In the genomic region with DNA sequence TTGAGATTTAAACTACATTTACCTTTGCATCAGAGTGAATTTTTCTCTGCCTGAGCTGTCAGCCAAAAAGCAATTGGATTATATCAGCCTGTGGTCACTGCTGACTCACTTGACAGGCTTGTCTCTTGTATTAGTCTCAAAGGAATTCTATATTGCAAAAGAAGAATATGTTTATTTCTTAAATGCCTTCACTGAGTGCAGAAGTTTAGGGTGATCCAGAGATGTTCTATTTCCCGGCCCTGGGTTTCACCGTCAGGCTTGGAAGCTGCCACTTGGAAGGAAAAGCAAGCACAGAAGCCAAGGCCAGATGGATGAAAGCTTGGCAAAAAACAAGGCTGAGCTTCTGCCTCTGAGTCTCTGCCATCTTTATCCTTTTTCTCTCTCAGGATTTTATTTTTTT, we compare ENCODE assay signal across 8 cellular contexts.
DNase-seq lines count a peak whose midpoint lies in the region; ATAC-seq, FAIRE-seq and TF ChIP-seq lines count a peak whose summit lies in the region.
"Had no signal": no experiment of that assay in that cellular context is flagged by ENCODE, and none has a peak within 500 bp of the region (broad histone marks: within the 10 kb centered on the region; RNA-seq: fewer than 3 reads in every experiment).

No MANE protein-coding gene starts in this region.

- no peak overlapping the region for H2BK5ac ChIP-seq in H9 (ENCODE audit: insufficient read length, low read length)

- no peak for FAIRE-seq in HTR-8/SVneo (lab: Jason Lieb, UNC)
- no peak for FAIRE-seq in K562 (lab: Jason Lieb, UNC)
- FAIRE-seq in keratinocyte (lab: Jason Lieb, UNC): peak; percentile 87
- no peak for FAIRE-seq in small intestine (lab: Jason Lieb, UNC)

- TF ChIP-seq CTCF in K562 (IDR thresholded peaks at IDR 0.05 in 2 of 3, conservative IDR thresholded peaks at IDR 0.05 in 1 of 3; ENCODE audit: insufficient read depth in 2 of 3, low read depth in 1 of 3, low read length in 3 of 3) (no peak), keratinocyte (optimal IDR thresholded peaks at IDR 0.05 in 1 of 3, IDR thresholded peaks at IDR 0.05 in 1 of 3, conservative IDR thresholded peaks at IDR 0.05 in 1 of 3; ENCODE audit: extremely low read depth in 1 of 3, insufficient read depth in 2 of 3, low read length in 3 of 3) (no peak), H9 (conservative IDR thresholded peaks at IDR 0.05) (no peak), OCI-LY7 (conservative IDR thresholded peaks at IDR 0.05; ENCODE audit: low read length) (no peak)

- CTCF ChIA-PET in K562 (lab: Yijun Ruan, JAX; ENCODE audit: low intra/inter-chr PET ratio): interaction anchor here (0.5 kb wide), 1 partner anchor 1371 kb away, joined by 3 read pairs; no protein-coding TSS in a partner anchor
- CTCF ChIA-PET in OCI-LY7 (lab: Charles Lee; ENCODE audit: unreplicated experiment): no interaction called here

- H3K27me3 ChIP-seq in K562 (ENCODE audit: control insufficient read depth in 2 of 2, insufficient read depth in 2 of 2, low read length in 2 of 2): peaks cover 9 to 15% of the 10 kb centered on the region in 2 experiments; a peak in 3 of 5 replicates
- no peaks in the 10 kb centered on the region for H3K27me3 ChIP-seq in keratinocyte (ENCODE audit: control insufficient read depth, extremely low read depth, insufficient read depth, low read length)
- no peaks in the 10 kb centered on the region for H3K27me3 ChIP-seq in small intestine (ENCODE audit: control insufficient read depth in 2 of 2, insufficient read depth in 2 of 2, low read length in 2 of 2)
- H3K27me3 ChIP-seq in H9 (ENCODE audit: insufficient read depth, low read length): no peaks in the 10 kb centered on the region

- in situ Hi-C loops in K562 (cut with MboI): no loop called here

- WGBS in K562 (ENCODE audit: insufficient coverage, low coverage, missing lambda C conversion rate): 14% methylated on average over 2 of the region's 2 CpGs
- WGBS in small intestine, 3 donors: 59 to 92% (median 89%) methylated on average over 2 of the region's 2 CpGs
- no CpG with 5 or more reads among the region's 2 CpGs for WGBS in H9 (ENCODE audit: extremely low coverage, insufficient read length, low lambda C conversion rate)

- H3K18ac ChIP-seq in H9 (ENCODE audit: insufficient read length, low read depth, low read length): no peak overlapping the region

- H3K79me2 ChIP-seq in K562 (ENCODE audit: control insufficient read depth, insufficient read depth, low read length): no peaks in the 10 kb centered on the region
- no peaks in the 10 kb centered on the region for H3K79me2 ChIP-seq in keratinocyte (ENCODE audit: control insufficient read depth, insufficient read depth, low read length)
- H3K79me2 ChIP-seq in H9 (ENCODE audit: insufficient read depth, low read length): no peaks in the 10 kb centered on the region
- no peaks in the 10 kb centered on the region for H3K79me2 ChIP-seq in OCI-LY7 (ENCODE audit: insufficient read depth, low read depth, low read length)

- H3K56ac ChIP-seq in H9 (ENCODE audit: insufficient read length, low read depth, low read length): no peak overlapping the region

- H3K36me3 ChIP-seq in K562 (ENCODE audit: control insufficient read depth, insufficient read depth, low read length): no peaks in the 10 kb centered on the region
- H3K36me3 ChIP-seq in keratinocyte (ENCODE audit: control insufficient read depth in 2 of 2, extremely low read depth in 1 of 2, insufficient read depth in 2 of 2, low read length in 2 of 2): peaks cover 0 to 3% of the 10 kb centered on the region in 2 experiments
- no peaks in the 10 kb centered on the region for H3K36me3 ChIP-seq in small intestine (ENCODE audit: control insufficient read depth in 2 of 2, insufficient read depth in 2 of 2, low read length in 2 of 2)
- no peaks in the 10 kb centered on the region for H3K36me3 ChIP-seq in OCI-LY7 (ENCODE audit: insufficient read depth, low read length)

- TF ChIP-seq EP300 in K562 (IDR thresholded peaks at IDR 0.05; ENCODE audit: low read length): no peak

- no peak overlapping the region for H3K14ac ChIP-seq in H9 (ENCODE audit: insufficient read depth, low read length)

- H3K23ac ChIP-seq in H9 (ENCODE audit: insufficient read length, low read depth, low read length): no peak overlapping the region

- no peak overlapping the region for H2AFZ ChIP-seq in K562 (ENCODE audit: low read depth, low read length)
- H2AFZ ChIP-seq in keratinocyte (ENCODE audit: control insufficient read depth, low read length): no peak overlapping the region
- H2AFZ ChIP-seq in H9 (ENCODE audit: low read length): no peak overlapping the region
- no peak overlapping the region for H2AFZ ChIP-seq in OCI-LY7 (ENCODE audit: low read length)

- no peak overlapping the region for H3K4ac ChIP-seq in H9 (ENCODE audit: low read depth, low read length)

- dilution Hi-C loops in keratinocyte (cut with MboI; ENCODE audit: extremely low pct_ligation_motif_present, low sequenced_read_pairs): no loop called here

- intact Hi-C loops in K562 (cut with micrococcal nuclease) (no loop called here), OCI-LY7 (cut with micrococcal nuclease; ENCODE audit: unreplicated experiment) (no loop called here)

- POLR2A ChIA-PET in K562 (lab: Yijun Ruan, JAX) (interaction anchor here (1.1 to 2.5 kb wide), 2 partner anchors 10 to 67 kb away, joined by 3 to 8 read pairs; no protein-coding TSS in a partner anchor), OCI-LY7 (lab: Charles Lee) (interaction anchor here (0.5 to 1.1 kb wide), 3 partner anchors 23 to 678 kb away, joined by 3 to 5 read pairs (median 3); no protein-coding TSS in a partner anchor)

- H4K91ac ChIP-seq in H9 (ENCODE audit: insufficient read length, low read depth, low read length): no peak overlapping the region

- BruUV-seq in K562 (replicated peaks; lab: Mats Ljungman, UMichigan) (no TSS peak), OCI-LY7 (replicated peaks; lab: Mats Ljungman, UMichigan) (no TSS peak)

- H3T11ph ChIP-seq in H9 (ENCODE audit: low read length): no peak overlapping the region

- no peak overlapping the region for H2BK20ac ChIP-seq in H9 (ENCODE audit: low read depth, low read length, poor library complexity, severe bottlenecking)

- H3K9me3 Mint-ChIP-seq in H9: no peaks in the 10 kb centered on the region
- H3K9me3 Mint-ChIP-seq: stimulated activated memory B cell treated with anti-CD40 and anti-IgM and Interleukin-4, amounts not matched to agents 10 μg/mL and 1 μg/mL and 100 μg/mL, for 72 hours had no signal

- no peaks in the 10 kb centered on the region for H3K9me3 ChIP-seq in K562 (replicated peaks; ENCODE audit: control insufficient read depth, insufficient read depth, low read depth, low read length)
- H3K9me3 ChIP-seq in keratinocyte (ENCODE audit: control insufficient read depth, low read depth, low read length): no peaks in the 10 kb centered on the region
- no peaks in the 10 kb centered on the region for H3K9me3 ChIP-seq in small intestine (ENCODE audit: control insufficient read depth, low read depth)
- no peaks in the 10 kb centered on the region for H3K9me3 ChIP-seq in H9 (ENCODE audit: control insufficient read depth, low read depth, low read length)
- no peaks in the 10 kb centered on the region for H3K9me3 ChIP-seq in OCI-LY7 (ENCODE audit: low read length)

- H3K9me1 ChIP-seq in K562 (ENCODE audit: control insufficient read depth, insufficient read depth, low read length) (no peaks in the 10 kb centered on the region), keratinocyte (ENCODE audit: control insufficient read depth, extremely low read depth, insufficient read depth, low read length) (peaks cover 2% of the 10 kb centered on the region)

- no peak overlapping the region for H4K8ac ChIP-seq in H9 (replicated peaks; ENCODE audit: insufficient read length, low read depth, low read length)

- H3K36me3 Mint-ChIP-seq in H9 (ENCODE audit: insufficient read depth in 1 of 3, low read depth in 3 of 3): no peaks in the 10 kb centered on the region
- H3K36me3 Mint-ChIP-seq: stimulated activated memory B cell treated with anti-CD40 and anti-IgM and Interleukin-4, amounts not matched to agents 10 μg/mL and 1 μg/mL and 100 μg/mL, for 72 hours had no signal

- no peak overlapping the region for H2BK120ac ChIP-seq in H9 (ENCODE audit: low read depth, low read length, poor library complexity, severe bottlenecking)

- no peak overlapping the region for H4K5ac ChIP-seq in H9 (ENCODE audit: insufficient read length, low read depth, low read length)

- H4K20me1 ChIP-seq in K562 (replicated peaks; ENCODE audit: control insufficient read depth, insufficient read depth, low read length): no peaks in the 10 kb centered on the region
- no peaks in the 10 kb centered on the region for H4K20me1 ChIP-seq in keratinocyte (ENCODE audit: control insufficient read depth, extremely low read depth, insufficient read depth, low read length)
- H4K20me1 ChIP-seq in H9 (ENCODE audit: control insufficient read depth, insufficient read depth, insufficient read length): no peaks in the 10 kb centered on the region
- H4K20me1 ChIP-seq in OCI-LY7 (ENCODE audit: insufficient read depth, low read length): no peaks in the 10 kb centered on the region

- no peak for TF ChIP-seq RAD21 in K562 (CRISPR knock-in tag; conservative IDR thresholded peaks at IDR 0.05 in 1 of 2, IDR thresholded peaks at IDR 0.05 in 1 of 2)

- no peak overlapping the region for H2AK5ac ChIP-seq in H9 (ENCODE audit: insufficient read length, low read length)

- H3K4me2 ChIP-seq in K562 (ENCODE audit: insufficient read depth, low read length) (no peak overlapping the region), keratinocyte (ENCODE audit: control insufficient read depth, extremely low read depth, insufficient read depth, low read depth, low read length) (peak overlapping the region; percentile 66), H9 (ENCODE audit: insufficient read depth, insufficient read length, low read length) (no peak overlapping the region), OCI-LY7 (ENCODE audit: low read length) (no peak overlapping the region)

- no peaks in the 10 kb centered on the region for H3K9me2 ChIP-seq in OCI-LY7 (ENCODE audit: insufficient read depth, low read length)

- ATAC-seq in K562: no peak
- ATAC-seq: stimulated activated memory B cell treated with anti-CD40 and anti-IgM and Interleukin-4, amounts not matched to agents 10 μg/mL and 1 μg/mL and 100 μg/mL, for 72 hours had no signal

- no peaks in the 10 kb centered on the region for H3K79me1 ChIP-seq in H9 (ENCODE audit: insufficient read depth, low read depth, low read length, poor library complexity, severe bottlenecking)

- no peaks in the 10 kb centered on the region; the same call in 1 of the 2 replicates for H3K27me3 Mint-ChIP-seq in H9 (ENCODE audit: low read depth)
- H3K27me3 Mint-ChIP-seq: stimulated activated memory B cell treated with anti-CD40 and anti-IgM and Interleukin-4, amounts not matched to agents 10 μg/mL and 1 μg/mL and 100 μg/mL, for 72 hours had no signal

- H3K4me3 Mint-ChIP-seq in H9: no peak overlapping the region
- H3K4me3 Mint-ChIP-seq: stimulated activated memory B cell treated with anti-CD40 and anti-IgM and Interleukin-4, amounts not matched to agents 10 μg/mL and 1 μg/mL and 100 μg/mL, for 72 hours had no signal

- H3K9ac ChIP-seq in K562 (ENCODE audit: insufficient read depth in 1 of 2, low read depth in 2 of 2, low read length in 2 of 2): no peak overlapping the region
- H3K9ac ChIP-seq in keratinocyte (ENCODE audit: control insufficient read depth, extremely low read depth, insufficient read depth, low read length): no peak overlapping the region
- no peak overlapping the region for H3K9ac ChIP-seq in H9 (ENCODE audit: extremely low read depth, insufficient read length, low read length)

- H2BK15ac ChIP-seq in H9 (ENCODE audit: low read depth, low read length): no peak overlapping the region

- H3K27ac ChIP-seq in K562 (ENCODE audit: extremely low read depth, low read depth, low read length) (no peak overlapping the region), keratinocyte (ENCODE audit: control insufficient read depth, insufficient read depth, low read length) (no peak overlapping the region), small intestine (ENCODE audit: low read depth in 1 of 2, low read length in 1 of 2) (no peak overlapping the region), H9 (ENCODE audit: insufficient read length, low read depth, low read length) (no peak overlapping the region), OCI-LY7 (ENCODE audit: low read depth, low read length, poor library complexity, severe bottlenecking) (no peak overlapping the region)

- H3K4me3 ChIP-seq in K562: no peak overlapping the region
- no peak overlapping the region for H3K4me3 ChIP-seq in keratinocyte (ENCODE audit: control insufficient read depth in 2 of 3, extremely low read depth in 1 of 3, insufficient read depth in 2 of 3, low read depth in 1 of 3, low read length in 3 of 3)
- H3K4me3 ChIP-seq in small intestine (ENCODE audit: low read depth in 1 of 2, low read length in 2 of 2): no peak overlapping the region
- no peak overlapping the region for H3K4me3 ChIP-seq in OCI-LY7 (ENCODE audit: low read depth, low read length, poor library complexity, severe bottlenecking)

- no peak overlapping the region for H3K27ac Mint-ChIP-seq in H9

- peaks cover 2 to 3% of the 10 kb centered on the region in 2 experiments; a peak in 2 of 4 replicates for H3K4me1 Mint-ChIP-seq in H9

- H3K23me2 ChIP-seq in H9 (ENCODE audit: insufficient read length, low read depth, low read length, poor library complexity, severe bottlenecking): no peaks in the 10 kb centered on the region

- no peaks in the 10 kb centered on the region for H3K4me1 ChIP-seq in K562 (replicated peaks in 1 of 2; ENCODE audit: control insufficient read depth in 2 of 2, insufficient read depth in 2 of 2, low read length in 2 of 2)
- H3K4me1 ChIP-seq in keratinocyte (ENCODE audit: control insufficient read depth, extremely low read depth, insufficient read depth, low read length): peaks cover 14% of the 10 kb centered on the region
- peaks cover 0 to 2% of the 10 kb centered on the region in 2 donors for H3K4me1 ChIP-seq in small intestine (ENCODE audit: control insufficient read depth in 2 of 2, insufficient read depth in 1 of 2, low read depth in 1 of 2, low read length in 1 of 2)
- no peaks in the 10 kb centered on the region for H3K4me1 ChIP-seq in H9 (ENCODE audit: insufficient read depth, low read length)
- H3K4me1 ChIP-seq in OCI-LY7 (ENCODE audit: insufficient read depth, low read length, poor library complexity, severe bottlenecking): peaks cover 4% of the 10 kb centered on the region

- peak; percentile 68 for DNase-seq in HTR-8/SVneo (ENCODE audit: insufficient read length, low spot score)
- DNase-seq in K562 (ENCODE audit: extremely low read depth in 1 of 4, low spot score in 3 of 4): no peak
- no peak for DNase-seq in keratinocyte (ENCODE audit: low read depth, low spot score)
- peak; percentile 75 for DNase-seq in superior temporal gyrus (ENCODE audit: extremely low spot score)
- DNase-seq in small intestine: no peak
- no peak for DNase-seq in H9
- no peak for DNase-seq in OCI-LY7 (ENCODE audit: low spot score)

- no peak overlapping the region for H2BK12ac ChIP-seq in H9 (ENCODE audit: insufficient read length, low read depth, low read length)

- no peak for TF ChIP-seq POLR2A in K562 (conservative IDR thresholded peaks at IDR 0.05)

Comparison
In these comparisons a context has a peak if more than half of its experiments do, and no peak if none do; other contexts are left out.
1. DNase-seq: peak in HTR-8/SVneo (single experiment) and superior temporal gyrus (single experiment); none in K562 (0 of 4), keratinocyte (single experiment), small intestine (single experiment), H9 (single experiment) and OCI-LY7 (single experiment).